7 cellular contexts compared by ENCODE assay signal in the genomic region with DNA sequence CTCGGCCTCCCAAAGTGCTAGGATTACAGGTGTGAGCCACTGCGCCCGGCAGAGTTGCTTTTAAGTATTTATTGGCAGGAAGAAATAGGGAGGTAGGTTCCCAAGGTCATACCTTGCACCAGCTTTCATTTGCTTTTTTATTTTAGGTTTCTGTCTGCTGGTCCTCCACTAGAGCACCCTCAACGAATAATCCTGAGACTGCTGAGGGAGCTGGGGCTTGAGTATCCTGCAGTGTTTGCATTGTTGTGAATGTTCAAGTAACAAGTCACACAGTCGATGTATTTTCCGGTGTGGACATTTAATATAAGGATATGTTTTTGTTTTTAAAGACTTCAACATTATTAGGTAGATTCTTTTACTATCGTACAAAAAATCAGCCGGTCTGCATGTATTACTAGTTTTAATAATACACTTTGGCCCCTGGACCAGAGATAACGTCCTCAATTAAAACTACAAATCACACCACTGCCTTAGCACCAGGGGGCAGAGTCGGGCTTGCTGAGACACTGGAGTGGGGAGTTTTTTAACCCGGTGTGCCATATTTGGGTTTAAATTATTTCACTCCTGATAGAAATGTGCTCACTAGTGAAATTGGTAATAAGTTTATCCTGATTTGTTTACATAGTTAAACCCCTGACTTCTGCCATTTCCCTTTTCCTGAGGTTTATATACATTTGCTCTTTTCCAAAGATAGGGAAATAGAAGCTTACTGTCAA. TPM values are rescaled to one million over a fixed set of nuclear protein-coding genes. Genes with fewer than 3 reads are reported as not detected.
DNase-seq lines count a peak whose midpoint lies in the region; ATAC-seq and TF ChIP-seq lines count a peak whose summit lies in the region.

No MANE protein-coding gene starts in this region.

- peak; percentile 45 for DNase-seq in Daoy (ENCODE audit: low read depth)
- DNase-seq in activated CD4-positive, alpha-beta T cell treated with anti-CD3 and anti-CD28 coated beads, Interleukin-2, amount 10 ng/mL, durations not matched to agents 7 days and 5 days: peak; percentile 39
- DNase-seq in left cardiac atrium: peak; percentile 47
- peak; percentile 47 for DNase-seq in stimulated activated CD4-positive, alpha-beta T cell treated with anti-CD3 and anti-CD28 coated beads, Interleukin-15, amount 100 ng/mL, for 24 hours
- no peak for DNase-seq in T-helper 9 cell

- intact Hi-C loops in left cardiac atrium (cut with DNase I): loop anchor here in 1 of 2 donors (5.0 to 10.0 kb wide), 3 partner anchors 62 to 487 kb away; partner anchors contain the start of gene RBPJ

- peaks cover 5% of the 10 kb centered on the region for H3K4me1 Mint-ChIP-seq in activated CD4-positive, alpha-beta T cell treated with anti-CD3 and anti-CD28 coated beads, Interleukin-2, amount 10 ng/mL, durations not matched to agents 7 days and 5 days

- no peaks in the 10 kb centered on the region for H3K27me3 Mint-ChIP-seq in activated CD4-positive, alpha-beta T cell treated with anti-CD3 and anti-CD28 coated beads, Interleukin-2, amount 10 ng/mL, durations not matched to agents 7 days and 5 days

- POLR2A ChIA-PET in activated CD4-positive, alpha-beta T cell treated with anti-CD3 and anti-CD28 coated beads, Interleukin-2, amount 10 ng/mL, durations not matched to agents 7 days and 5 days (lab: Charles Lee): no interaction called here

- CTCF ChIA-PET in activated CD4-positive, alpha-beta T cell treated with anti-CD3 and anti-CD28 coated beads, Interleukin-2, amount 10 ng/mL, durations not matched to agents 7 days and 5 days (lab: Charles Lee): interaction anchor here (0.6 kb wide), 2 partner anchors 98 to 213 kb away, joined by 3 to 4 read pairs; no protein-coding TSS in a partner anchor

- no peaks in the 10 kb centered on the region for H3K9me3 Mint-ChIP-seq in activated CD4-positive, alpha-beta T cell treated with anti-CD3 and anti-CD28 coated beads, Interleukin-2, amount 10 ng/mL, durations not matched to agents 7 days and 5 days

- no peak overlapping the region for H3K27ac Mint-ChIP-seq in activated CD4-positive, alpha-beta T cell treated with anti-CD3 and anti-CD28 coated beads, Interleukin-2, amount 10 ng/mL, durations not matched to agents 7 days and 5 days

- H3K4me3 Mint-ChIP-seq in activated CD4-positive, alpha-beta T cell treated with anti-CD3 and anti-CD28 coated beads, Interleukin-2, amount 10 ng/mL, durations not matched to agents 7 days and 5 days: no peak overlapping the region

- H3K36me3 Mint-ChIP-seq in activated CD4-positive, alpha-beta T cell treated with anti-CD3 and anti-CD28 coated beads, Interleukin-2, amount 10 ng/mL, durations not matched to agents 7 days and 5 days (ENCODE audit: low read depth): peaks cover 1% of the 10 kb centered on the region

- peak; percentile 68 for TF ChIP-seq CTCF in LNCAP (IDR thresholded peaks at IDR 0.05)

- ATAC-seq in GM19035 (IDR thresholded peaks at IDR 0.05; ENCODE audit: unreplicated experiment) (peak; percentile 83), left cardiac atrium (peak in 1 of 2 donors; percentile 47)

RNA-seq across cellular contexts. Expression of gene SMIM20, which starts 11.6 kb away (rescaled TPM):
- 32.5 and 43.7 TPM in 2 replicates for total RNA-seq in Daoy (2014; rRNA removed; shearing (Covaris generic))
- 10 to 100 TPM; 12.2 TPM for total RNA-seq in activated CD4-positive, alpha-beta T cell treated with anti-CD3 and anti-CD28 coated beads, Interleukin-2, amount 10 ng/mL, durations not matched to agents 7 days and 5 days
- total RNA-seq in left cardiac atrium: 10 to 100 TPM; 26.6 to 34.2 TPM
